1 cellular context compared by ENCODE assay signal in the genomic region with DNA sequence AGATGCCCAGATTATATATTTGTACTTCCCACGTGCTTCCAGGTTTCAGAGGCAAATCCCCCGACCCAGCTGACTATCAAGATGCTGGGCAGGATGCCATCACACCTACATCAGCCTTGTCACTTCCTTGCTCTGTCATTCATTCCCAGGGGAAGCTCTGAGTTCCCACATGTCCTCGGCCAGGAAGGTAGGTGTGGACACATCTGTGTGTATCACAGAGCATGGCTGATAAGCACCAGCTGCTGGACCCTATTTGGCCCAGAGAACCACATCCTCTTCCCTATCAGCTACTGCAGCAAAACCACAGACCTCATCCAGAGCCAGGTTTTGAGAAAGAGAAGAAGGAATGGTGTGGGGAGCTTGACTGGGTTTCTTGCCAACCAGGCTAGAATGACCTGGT.
TF ChIP-seq lines count a peak whose summit lies in the region.

No MANE protein-coding gene starts in this region.

TF ChIP-seq in K562, 482 proteins besides CTCF, POLR2A, EP300 and RAD21 (continues in another document):
- TF ChIP-seq ZNF586 (CRISPR knock-in tag; conservative IDR thresholded peaks at IDR 0.05), result no peak
- TF ChIP-seq ZBTB17 (CRISPR knock-in tag; IDR thresholded peaks at IDR 0.05), result 0 out of 2 replicates have a peak, but pooled peaks have one; percentile 26
- no peak for TF ChIP-seq HDAC8 (tag; IDR thresholded peaks at IDR 0.05)
- TF ChIP-seq ZBTB9 (CRISPR knock-in tag; IDR thresholded peaks at IDR 0.05), result 0 out of 2 replicates have a peak, but pooled peaks have one; percentile 33
- TF ChIP-seq GTF2A2 (tag; IDR thresholded peaks at IDR 0.05), result no peak
- TF ChIP-seq, protein P1, sequence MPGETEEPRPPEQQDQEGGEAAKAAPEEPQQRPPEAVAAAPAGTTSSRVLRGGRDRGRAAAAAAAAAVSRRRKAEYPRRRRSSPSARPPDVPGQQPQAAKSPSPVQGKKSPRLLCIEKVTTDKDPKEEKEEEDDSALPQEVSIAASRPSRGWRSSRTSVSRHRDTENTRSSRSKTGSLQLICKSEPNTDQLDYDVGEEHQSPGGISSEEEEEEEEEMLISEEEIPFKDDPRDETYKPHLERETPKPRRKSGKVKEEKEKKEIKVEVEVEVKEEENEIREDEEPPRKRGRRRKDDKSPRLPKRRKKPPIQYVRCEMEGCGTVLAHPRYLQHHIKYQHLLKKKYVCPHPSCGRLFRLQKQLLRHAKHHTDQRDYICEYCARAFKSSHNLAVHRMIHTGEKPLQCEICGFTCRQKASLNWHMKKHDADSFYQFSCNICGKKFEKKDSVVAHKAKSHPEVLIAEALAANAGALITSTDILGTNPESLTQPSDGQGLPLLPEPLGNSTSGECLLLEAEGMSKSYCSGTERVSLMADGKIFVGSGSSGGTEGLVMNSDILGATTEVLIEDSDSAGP (CRISPR knock-in tag; IDR thresholded peaks at IDR 0.05), result no peak
- TF ChIP-seq TAF1 (IDR thresholded peaks at IDR 0.05; ENCODE audit: control insufficient read depth, extremely low read depth, insufficient read depth, low read length, severe bottlenecking), result no peak
- TF ChIP-seq PHB2 (IDR thresholded peaks at IDR 0.05; ENCODE audit: low read depth), result no peak
- no peak for TF ChIP-seq MXD1 (CRISPR knock-in tag; IDR thresholded peaks at IDR 0.05; ENCODE audit: borderline replicate concordance, poor library complexity, severe bottlenecking)
- no peak for TF ChIP-seq L3MBTL2 (IDR thresholded peaks at IDR 0.05)
- no peak for TF ChIP-seq PYGO2 (tag; IDR thresholded peaks at IDR 0.05)
- TF ChIP-seq KLF16 (IDR thresholded peaks at IDR 0.05), result peak; percentile 63; the same call in 1 of the 2 replicates
- no peak for TF ChIP-seq HDAC2 (IDR thresholded peaks at IDR 0.05)
- TF ChIP-seq CHD2 (IDR thresholded peaks at IDR 0.05; ENCODE audit: low read depth, low read length), result no peak
- no peak for TF ChIP-seq DDX20 (tag; IDR thresholded peaks at IDR 0.05; ENCODE audit: low read depth)
- no peak for TF ChIP-seq SMARCA4 (IDR thresholded peaks at IDR 0.05)
- TF ChIP-seq CEBPB (tag; IDR thresholded peaks at IDR 0.05), result no peak
- TF ChIP-seq MEF2D (tag; conservative IDR thresholded peaks at IDR 0.05; ENCODE audit: low read depth), result no peak
- TF ChIP-seq ZNF717 (CRISPR knock-in tag; IDR thresholded peaks at IDR 0.05), result no peak
- TF ChIP-seq STAT5B (CRISPR knock-in tag; IDR thresholded peaks at IDR 0.05), result no peak
- peak; percentile 88 for TF ChIP-seq TEAD4 (IDR thresholded peaks at IDR 0.05; ENCODE audit: low read length)
- no peak for TF ChIP-seq TEAD4 (CRISPR knock-in tag; IDR thresholded peaks at IDR 0.05; ENCODE audit: borderline replicate concordance)
- TF ChIP-seq, protein P2, sequence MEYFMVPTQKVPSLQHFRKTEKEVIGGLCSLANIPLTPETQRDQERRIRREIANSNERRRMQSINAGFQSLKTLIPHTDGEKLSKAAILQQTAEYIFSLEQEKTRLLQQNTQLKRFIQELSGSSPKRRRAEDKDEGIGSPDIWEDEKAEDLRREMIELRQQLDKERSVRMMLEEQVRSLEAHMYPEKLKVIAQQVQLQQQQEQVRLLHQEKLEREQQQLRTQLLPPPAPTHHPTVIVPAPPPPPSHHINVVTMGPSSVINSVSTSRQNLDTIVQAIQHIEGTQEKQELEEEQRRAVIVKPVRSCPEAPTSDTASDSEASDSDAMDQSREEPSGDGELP (CRISPR knock-in tag; IDR thresholded peaks at IDR 0.05; ENCODE audit: borderline replicate concordance), result peak; percentile 61; the same call in 1 of the 2 replicates
- peak; percentile 53 for TF ChIP-seq GABPA (tag; conservative IDR thresholded peaks at IDR 0.05; ENCODE audit: low read depth)
- peak; percentile 66 for TF ChIP-seq CBFA2T3 (IDR thresholded peaks at IDR 0.05)
- no peak for TF ChIP-seq CHCHD3 (CRISPR knock-in tag; IDR thresholded peaks at IDR 0.05)
- TF ChIP-seq FOXA3 (CRISPR knock-in tag; conservative IDR thresholded peaks at IDR 0.05 in 1 of 2, IDR thresholded peaks at IDR 0.05 in 1 of 2), result 0 out of 4 replicates have a peak, but pooled peaks of 1 of the 2 experiments have one; percentile 28
- TF ChIP-seq ZNF175 (CRISPR knock-in tag; IDR thresholded peaks at IDR 0.05; ENCODE audit: low read depth), result no peak
- TF ChIP-seq, protein P3, sequence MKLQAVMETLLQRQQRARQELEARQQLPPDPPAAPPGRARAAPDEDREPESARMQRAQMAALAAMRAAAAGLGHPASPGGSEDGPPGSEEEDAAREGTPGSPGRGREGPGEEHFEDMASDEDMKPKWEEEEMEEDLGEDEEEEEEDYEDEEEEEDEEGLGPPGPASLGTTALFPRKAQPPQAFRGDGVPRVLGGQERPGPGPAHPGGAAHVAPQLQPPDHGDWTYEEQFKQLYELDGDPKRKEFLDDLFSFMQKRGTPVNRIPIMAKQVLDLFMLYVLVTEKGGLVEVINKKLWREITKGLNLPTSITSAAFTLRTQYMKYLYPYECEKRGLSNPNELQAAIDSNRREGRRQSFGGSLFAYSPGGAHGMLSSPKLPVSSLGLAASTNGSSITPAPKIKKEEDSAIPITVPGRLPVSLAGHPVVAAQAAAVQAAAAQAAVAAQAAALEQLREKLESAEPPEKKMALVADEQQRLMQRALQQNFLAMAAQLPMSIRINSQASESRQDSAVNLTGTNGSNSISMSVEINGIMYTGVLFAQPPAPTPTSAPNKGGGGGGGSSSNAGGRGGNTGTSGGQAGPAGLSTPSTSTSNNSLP (IDR thresholded peaks at IDR 0.05; ENCODE audit: borderline replicate concordance, low read depth, low read length), result no peak
- no peak for TF ChIP-seq CREM (IDR thresholded peaks at IDR 0.05; ENCODE audit: low read depth)
- TF ChIP-seq, protein P4, sequence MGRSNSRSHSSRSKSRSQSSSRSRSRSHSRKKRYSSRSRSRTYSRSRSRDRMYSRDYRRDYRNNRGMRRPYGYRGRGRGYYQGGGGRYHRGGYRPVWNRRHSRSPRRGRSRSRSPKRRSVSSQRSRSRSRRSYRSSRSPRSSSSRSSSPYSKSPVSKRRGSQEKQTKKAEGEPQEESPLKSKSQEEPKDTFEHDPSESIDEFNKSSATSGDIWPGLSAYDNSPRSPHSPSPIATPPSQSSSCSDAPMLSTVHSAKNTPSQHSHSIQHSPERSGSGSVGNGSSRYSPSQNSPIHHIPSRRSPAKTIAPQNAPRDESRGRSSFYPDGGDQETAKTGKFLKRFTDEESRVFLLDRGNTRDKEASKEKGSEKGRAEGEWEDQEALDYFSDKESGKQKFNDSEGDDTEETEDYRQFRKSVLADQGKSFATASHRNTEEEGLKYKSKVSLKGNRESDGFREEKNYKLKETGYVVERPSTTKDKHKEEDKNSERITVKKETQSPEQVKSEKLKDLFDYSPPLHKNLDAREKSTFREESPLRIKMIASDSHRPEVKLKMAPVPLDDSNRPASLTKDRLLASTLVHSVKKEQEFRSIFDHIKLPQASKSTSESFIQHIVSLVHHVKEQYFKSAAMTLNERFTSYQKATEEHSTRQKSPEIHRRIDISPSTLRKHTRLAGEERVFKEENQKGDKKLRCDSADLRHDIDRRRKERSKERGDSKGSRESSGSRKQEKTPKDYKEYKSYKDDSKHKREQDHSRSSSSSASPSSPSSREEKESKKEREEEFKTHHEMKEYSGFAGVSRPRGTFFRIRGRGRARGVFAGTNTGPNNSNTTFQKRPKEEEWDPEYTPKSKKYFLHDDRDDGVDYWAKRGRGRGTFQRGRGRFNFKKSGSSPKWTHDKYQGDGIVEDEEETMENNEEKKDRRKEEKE (IDR thresholded peaks at IDR 0.05; ENCODE audit: borderline replicate concordance in 1 of 2, control insufficient read depth in 1 of 2, low read depth in 2 of 2, low read length in 1 of 2), result no peak
- TF ChIP-seq MCM7 (IDR thresholded peaks at IDR 0.05), result no peak
- no peak for TF ChIP-seq TCF7 (IDR thresholded peaks at IDR 0.05; ENCODE audit: borderline replicate concordance)
- no peak for TF ChIP-seq MYBL2 (IDR thresholded peaks at IDR 0.05; ENCODE audit: low read depth)
- no peak for TF ChIP-seq MYBL2 (CRISPR knock-in tag; IDR thresholded peaks at IDR 0.05; ENCODE audit: borderline replicate concordance)
- no peak for TF ChIP-seq MAFF (IDR thresholded peaks at IDR 0.05; ENCODE audit: low read length)
- TF ChIP-seq BRCA1 (IDR thresholded peaks at IDR 0.05), result no peak
- TF ChIP-seq BRCA1 (CRISPR knock-in tag; IDR thresholded peaks at IDR 0.05), result no peak
- TF ChIP-seq HDAC3 (IDR thresholded peaks at IDR 0.05; ENCODE audit: borderline replicate concordance, partially characterized antibody), result no peak
- TF ChIP-seq BACH1 (tag; IDR thresholded peaks at IDR 0.05), result no peak
- TF ChIP-seq, protein P5, sequence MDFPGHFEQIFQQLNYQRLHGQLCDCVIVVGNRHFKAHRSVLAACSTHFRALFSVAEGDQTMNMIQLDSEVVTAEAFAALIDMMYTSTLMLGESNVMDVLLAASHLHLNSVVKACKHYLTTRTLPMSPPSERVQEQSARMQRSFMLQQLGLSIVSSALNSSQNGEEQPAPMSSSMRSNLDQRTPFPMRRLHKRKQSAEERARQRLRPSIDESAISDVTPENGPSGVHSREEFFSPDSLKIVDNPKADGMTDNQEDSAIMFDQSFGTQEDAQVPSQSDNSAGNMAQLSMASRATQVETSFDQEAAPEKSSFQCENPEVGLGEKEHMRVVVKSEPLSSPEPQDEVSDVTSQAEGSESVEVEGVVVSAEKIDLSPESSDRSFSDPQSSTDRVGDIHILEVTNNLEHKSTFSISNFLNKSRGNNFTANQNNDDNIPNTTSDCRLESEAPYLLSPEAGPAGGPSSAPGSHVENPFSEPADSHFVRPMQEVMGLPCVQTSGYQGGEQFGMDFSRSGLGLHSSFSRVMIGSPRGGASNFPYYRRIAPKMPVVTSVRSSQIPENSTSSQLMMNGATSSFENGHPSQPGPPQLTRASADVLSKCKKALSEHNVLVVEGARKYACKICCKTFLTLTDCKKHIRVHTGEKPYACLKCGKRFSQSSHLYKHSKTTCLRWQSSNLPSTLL (IDR thresholded peaks at IDR 0.05), result no peak
- TF ChIP-seq, protein P6, sequence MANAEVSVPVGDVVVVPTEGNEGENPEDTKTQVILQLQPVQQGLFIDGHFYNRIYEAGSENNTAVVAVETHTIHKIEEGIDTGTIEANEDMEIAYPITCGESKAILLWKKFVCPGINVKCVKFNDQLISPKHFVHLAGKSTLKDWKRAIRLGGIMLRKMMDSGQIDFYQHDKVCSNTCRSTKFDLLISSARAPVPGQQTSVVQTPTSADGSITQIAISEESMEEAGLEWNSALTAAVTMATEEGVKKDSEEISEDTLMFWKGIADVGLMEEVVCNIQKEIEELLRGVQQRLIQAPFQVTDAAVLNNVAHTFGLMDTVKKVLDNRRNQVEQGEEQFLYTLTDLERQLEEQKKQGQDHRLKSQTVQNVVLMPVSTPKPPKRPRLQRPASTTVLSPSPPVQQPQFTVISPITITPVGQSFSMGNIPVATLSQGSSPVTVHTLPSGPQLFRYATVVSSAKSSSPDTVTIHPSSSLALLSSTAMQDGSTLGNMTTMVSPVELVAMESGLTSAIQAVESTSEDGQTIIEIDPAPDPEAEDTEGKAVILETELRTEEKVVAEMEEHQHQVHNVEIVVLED (CRISPR knock-in tag; IDR thresholded peaks at IDR 0.05), result no peak
- TF ChIP-seq ZNF766 (CRISPR knock-in tag; conservative IDR thresholded peaks at IDR 0.05), result peak; percentile 70
- no peak for TF ChIP-seq EGR1 (conservative IDR thresholded peaks at IDR 0.05)
- no peak for TF ChIP-seq GTF2B (IDR thresholded peaks at IDR 0.05; ENCODE audit: extremely low read depth, insufficient read length)
- TF ChIP-seq ATF2 (CRISPR knock-in tag; IDR thresholded peaks at IDR 0.05), result no peak
- no peak for TF ChIP-seq ZNF444 (CRISPR knock-in tag; IDR thresholded peaks at IDR 0.05)
- TF ChIP-seq ETV6 (IDR thresholded peaks at IDR 0.05; ENCODE audit: borderline replicate concordance in 1 of 2, low read depth in 2 of 2, low read length in 1 of 2), result no peak
- TF ChIP-seq ETV6 (CRISPR knock-in tag; IDR thresholded peaks at IDR 0.05; ENCODE audit: borderline replicate concordance), result no peak
- no peak for TF ChIP-seq ARHGAP35 (IDR thresholded peaks at IDR 0.05; ENCODE audit: partially characterized antibody)
- no peak for TF ChIP-seq KLF10 (CRISPR knock-in tag; IDR thresholded peaks at IDR 0.05)
- no peak for TF ChIP-seq KDM4B (IDR thresholded peaks at IDR 0.05; ENCODE audit: borderline replicate concordance in 2 of 2, low read depth in 1 of 2)
- TF ChIP-seq PCBP1 (IDR thresholded peaks at IDR 0.05; ENCODE audit: low read depth, low read length, poor library complexity, severe bottlenecking), result no peak
- TF ChIP-seq KAT8 (IDR thresholded peaks at IDR 0.05; ENCODE audit: low read depth), result no peak
